Comparison of ENCODE assay signal across 1 cellular context in the genomic region with DNA sequence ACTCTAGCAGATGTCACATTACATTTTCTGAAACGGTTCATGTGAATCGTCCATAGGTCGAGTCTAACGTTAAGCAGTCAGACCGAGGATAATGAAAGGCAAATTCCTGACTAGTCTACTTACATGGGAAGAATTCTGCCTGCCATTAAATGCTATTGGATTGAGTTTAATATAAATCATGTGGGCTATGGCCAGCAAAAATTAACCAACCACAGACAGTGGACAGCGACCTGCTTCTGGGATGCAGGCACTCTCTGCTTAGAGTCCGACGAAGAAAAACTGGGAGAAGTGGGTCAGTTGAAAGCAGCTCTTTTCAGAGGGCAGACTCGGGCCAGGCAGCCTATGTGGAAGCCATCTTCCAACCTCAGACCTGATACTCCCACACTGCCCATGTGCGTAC.
TF ChIP-seq lines count a peak whose summit lies in the region.

No MANE protein-coding gene starts in this region.

TF ChIP-seq in K562, 482 proteins besides CTCF, POLR2A, EP300 and RAD21:
- no peak for TF ChIP-seq NR2C2 (CRISPR knock-in tag; IDR thresholded peaks at IDR 0.05)
- 0 out of 2 replicates have a peak, but pooled peaks have one; percentile 15 for TF ChIP-seq NR2C2 (tag; IDR thresholded peaks at IDR 0.05)
- TF ChIP-seq, protein P1, sequence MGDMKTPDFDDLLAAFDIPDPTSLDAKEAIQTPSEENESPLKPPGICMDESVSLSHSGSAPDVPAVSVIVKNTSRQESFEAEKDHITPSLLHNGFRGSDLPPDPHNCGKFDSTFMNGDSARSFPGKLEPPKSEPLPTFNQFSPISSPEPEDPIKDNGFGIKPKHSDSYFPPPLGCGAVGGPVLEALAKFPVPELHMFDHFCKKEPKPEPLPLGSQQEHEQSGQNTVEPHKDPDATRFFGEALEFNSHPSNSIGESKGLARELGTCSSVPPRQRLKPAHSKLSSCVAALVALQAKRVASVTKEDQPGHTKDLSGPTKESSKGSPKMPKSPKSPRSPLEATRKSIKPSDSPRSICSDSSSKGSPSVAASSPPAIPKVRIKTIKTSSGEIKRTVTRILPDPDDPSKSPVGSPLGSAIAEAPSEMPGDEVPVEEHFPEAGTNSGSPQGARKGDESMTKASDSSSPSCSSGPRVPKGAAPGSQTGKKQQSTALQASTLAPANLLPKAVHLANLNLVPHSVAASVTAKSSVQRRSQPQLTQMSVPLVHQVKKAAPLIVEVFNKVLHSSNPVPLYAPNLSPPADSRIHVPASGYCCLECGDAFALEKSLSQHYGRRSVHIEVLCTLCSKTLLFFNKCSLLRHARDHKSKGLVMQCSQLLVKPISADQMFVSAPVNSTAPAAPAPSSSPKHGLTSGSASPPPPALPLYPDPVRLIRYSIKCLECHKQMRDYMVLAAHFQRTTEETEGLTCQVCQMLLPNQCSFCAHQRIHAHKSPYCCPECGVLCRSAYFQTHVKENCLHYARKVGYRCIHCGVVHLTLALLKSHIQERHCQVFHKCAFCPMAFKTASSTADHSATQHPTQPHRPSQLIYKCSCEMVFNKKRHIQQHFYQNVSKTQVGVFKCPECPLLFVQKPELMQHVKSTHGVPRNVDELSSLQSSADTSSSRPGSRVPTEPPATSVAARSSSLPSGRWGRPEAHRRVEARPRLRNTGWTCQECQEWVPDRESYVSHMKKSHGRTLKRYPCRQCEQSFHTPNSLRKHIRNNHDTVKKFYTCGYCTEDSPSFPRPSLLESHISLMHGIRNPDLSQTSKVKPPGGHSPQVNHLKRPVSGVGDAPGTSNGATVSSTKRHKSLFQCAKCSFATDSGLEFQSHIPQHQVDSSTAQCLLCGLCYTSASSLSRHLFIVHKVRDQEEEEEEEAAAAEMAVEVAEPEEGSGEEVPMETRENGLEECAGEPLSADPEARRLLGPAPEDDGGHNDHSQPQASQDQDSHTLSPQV (IDR thresholded peaks at IDR 0.05), result peak; percentile 57; the same call in 1 of the 2 replicates
- TF ChIP-seq YY1 (IDR thresholded peaks at IDR 0.05; ENCODE audit: borderline replicate concordance in 1 of 3, control insufficient read depth in 1 of 3, extremely low read depth in 1 of 3, insufficient read depth in 3 of 3, insufficient read length in 1 of 3, insufficient replicate concordance in 2 of 3, low read depth in 1 of 3, low read length in 2 of 3), result peak in 1 of 3 experiments; percentile 36
- no peak for TF ChIP-seq ZNF717 (CRISPR knock-in tag; IDR thresholded peaks at IDR 0.05)
- no peak for TF ChIP-seq MAFF (IDR thresholded peaks at IDR 0.05; ENCODE audit: low read length)
